ENCODE assay signal across 20 cellular contexts in the genomic region with DNA sequence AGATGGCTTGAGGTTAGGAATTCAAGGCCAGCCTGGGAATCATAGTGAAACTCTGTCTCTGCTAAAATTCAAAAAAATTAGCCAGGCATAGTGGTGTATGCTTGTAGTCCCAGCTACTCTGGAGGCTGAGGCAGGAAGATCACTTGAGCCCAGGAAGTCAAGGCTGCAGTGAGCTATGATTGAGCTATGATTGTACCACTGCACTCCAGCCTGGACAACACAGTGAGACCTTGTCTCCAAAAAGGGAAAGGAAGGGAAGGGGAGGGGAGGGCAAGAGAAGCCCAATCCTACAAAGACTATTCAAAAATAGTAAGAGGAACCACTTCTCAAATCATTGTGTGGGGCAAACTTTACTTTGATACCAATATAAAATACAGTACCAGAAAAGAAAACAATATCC. TPM values are rescaled to one million over a fixed set of nuclear protein-coding genes. Genes with fewer than 3 reads are reported as not detected.
A peak's percentile ranks its signal among the peaks of the same experiment; 100 is the strongest.
DNase-seq lines count a peak whose midpoint lies in the region; ATAC-seq and TF ChIP-seq lines count a peak whose summit lies in the region.
"Had no signal": no experiment of that assay in that cellular context is flagged by ENCODE, and none has a peak within 500 bp of the region (broad histone marks: within the 10 kb centered on the region; RNA-seq: fewer than 3 reads in every experiment).

No MANE protein-coding gene starts in this region.

- ATAC-seq in WTC11, result no peak
- ATAC-seq in central memory CD8-positive, alpha-beta T cell (replicated peaks; ENCODE audit: extremely low read depth, poor library complexity, severe bottlenecking), result no peak
- no peak for ATAC-seq in stimulated activated naive CD8-positive, alpha-beta T cell treated with anti-CD3 and anti-CD28 coated beads, Interleukin-15, amount 100 ng/mL, for 72 hours

- peaks cover 92% of the 10 kb centered on the region for H3K4me1 Mint-ChIP-seq in activated naive CD4-positive, alpha-beta T cell treated with anti-CD3 and anti-CD28 coated beads for 36 hours (ENCODE audit: low read depth)
- peaks cover 72% of the 10 kb centered on the region for H3K4me1 Mint-ChIP-seq in WTC11
- H3K4me1 Mint-ChIP-seq in central memory CD8-positive, alpha-beta T cell, result peaks cover 83% of the 10 kb centered on the region
- peaks cover 100% of the 10 kb centered on the region for H3K4me1 Mint-ChIP-seq in stimulated activated naive CD8-positive, alpha-beta T cell treated with anti-CD3 and anti-CD28 coated beads, Interleukin-15, amount 100 ng/mL, for 72 hours

- CTCF ChIA-PET in activated naive CD4-positive, alpha-beta T cell treated with anti-CD3 and anti-CD28 coated beads for 36 hours (lab: Charles Lee), result interaction anchor here (0.7 to 2.0 kb wide), 5 partner anchors 20 to 62 kb away, joined by 3 to 7 read pairs (median 5); no protein-coding TSS in a partner anchor
- CTCF ChIA-PET in WTC11 (lab: Charles Lee) (interaction anchor here (1.1 kb wide), 1 partner anchor 57 kb away, joined by 3 read pairs; no protein-coding TSS in a partner anchor), SK-N-SH (lab: Yijun Ruan, JAX) (no interaction called here)

- H2AFZ ChIP-seq in SK-N-SH (ENCODE audit: low read depth), result no peak overlapping the region
- H2AFZ ChIP-seq: GM23248 had no signal

- no peak for TF ChIP-seq CTCF in WTC11 (IDR thresholded peaks at IDR 0.05)
- no peak for TF ChIP-seq CTCF in SK-N-SH (IDR thresholded peaks at IDR 0.05)

- peaks cover 13% of the 10 kb centered on the region for H3K36me3 Mint-ChIP-seq in activated naive CD4-positive, alpha-beta T cell treated with anti-CD3 and anti-CD28 coated beads for 36 hours (ENCODE audit: low read depth)
- no peaks in the 10 kb centered on the region for H3K36me3 Mint-ChIP-seq in WTC11
- peaks cover 12% of the 10 kb centered on the region for H3K36me3 Mint-ChIP-seq in central memory CD8-positive, alpha-beta T cell (ENCODE audit: insufficient read depth)

- intact Hi-C loops in activated naive CD4-positive, alpha-beta T cell treated with anti-CD3 and anti-CD28 coated beads for 36 hours (cut with micrococcal nuclease), result loop anchor here (1.0 kb wide), 1 partner anchor 8 kb away; no protein-coding TSS in a partner anchor

- H3K27me3 Mint-ChIP-seq in activated naive CD4-positive, alpha-beta T cell treated with anti-CD3 and anti-CD28 coated beads for 36 hours (ENCODE audit: low read depth), result no peaks in the 10 kb centered on the region
- H3K27me3 Mint-ChIP-seq in WTC11 (ENCODE audit: low read depth), result no peaks in the 10 kb centered on the region
- no peaks in the 10 kb centered on the region for H3K27me3 Mint-ChIP-seq in central memory CD8-positive, alpha-beta T cell
- no peaks in the 10 kb centered on the region for H3K27me3 Mint-ChIP-seq in stimulated activated naive CD8-positive, alpha-beta T cell treated with anti-CD3 and anti-CD28 coated beads, Interleukin-15, amount 100 ng/mL, for 72 hours

- no peaks in the 10 kb centered on the region for H3K27me3 ChIP-seq in SK-N-SH (ENCODE audit: insufficient read depth)
- H3K27me3 ChIP-seq: colonic mucosa, uterus had no signal

- no peak for DNase-seq in activated naive CD4-positive, alpha-beta T cell treated with anti-CD3 and anti-CD28 coated beads for 36 hours
- DNase-seq in activated naive CD4-positive, alpha-beta T cell treated with anti-CD3 and anti-CD28 coated beads, Interleukin-2, amount 50 U/mL, for 16 hours, result no peak
- no peak for DNase-seq in WTC11 (ENCODE audit: low spot score)
- no peak for DNase-seq in central memory CD8-positive, alpha-beta T cell (ENCODE audit: low spot score in 2 of 2)
- DNase-seq in stimulated activated naive CD8-positive, alpha-beta T cell treated with anti-CD3 and anti-CD28 coated beads, Interleukin-15, amount 100 ng/mL, for 72 hours, result peak in 1 of 2 donors; percentile 8
- DNase-seq in NK-92 (lab: John Stamatoyannopoulos, UW; ENCODE audit: unreplicated experiment), result no peak
- DNase-seq in SK-N-SH, result no peak
- no peak for DNase-seq in NCI-H187 treated with DMSO at 0.1 percent for 48 hours (lab: John Stamatoyannopoulos, UW)
- DNase-seq: activated CD4-positive, alpha-beta T cell treated with anti-CD3 and anti-CD28 coated beads for 1 hour; activated effector memory CD4-positive, alpha-beta T cell treated with anti-CD3 and anti-CD28 coated beads, Interleukin-2, amount 50 U/mL, for 16 hours; Caco-2; colonic mucosa; GM23248; MV-4-11; NCI-H526; retina; SHP77 treated with DMSO at 0.1 percent for 48 hours; stimulated activated CD4-positive, alpha-beta T cell treated with anti-CD3 and anti-CD28 coated beads, Interleukin-15, amount 100 ng/mL, for 24 hours; uterus had no signal

- POLR2A ChIA-PET in WTC11 (lab: Charles Lee), result no interaction called here
- POLR2A ChIA-PET in SK-N-SH (lab: Yijun Ruan, JAX), result no interaction called here

- H3K9me3 Mint-ChIP-seq in activated naive CD4-positive, alpha-beta T cell treated with anti-CD3 and anti-CD28 coated beads for 36 hours, result no peaks in the 10 kb centered on the region
- H3K9me3 Mint-ChIP-seq in WTC11, result no peaks in the 10 kb centered on the region
- no peaks in the 10 kb centered on the region for H3K9me3 Mint-ChIP-seq in central memory CD8-positive, alpha-beta T cell
- peaks cover 0 to 4% of the 10 kb centered on the region in 2 donors for H3K9me3 Mint-ChIP-seq in stimulated activated naive CD8-positive, alpha-beta T cell treated with anti-CD3 and anti-CD28 coated beads, Interleukin-15, amount 100 ng/mL, for 72 hours

- TF ChIP-seq EP300 in SK-N-SH (IDR thresholded peaks at IDR 0.05; ENCODE audit: borderline replicate concordance in 1 of 2, low read depth in 1 of 2, low read length in 1 of 2), result no peak

- no peaks in the 10 kb centered on the region for H3K9me2 ChIP-seq in SK-N-SH

- H3K9ac ChIP-seq in SK-N-SH, result no peak overlapping the region
- H3K9ac ChIP-seq: GM23248 had no signal

- no peak overlapping the region for H3K4me3 Mint-ChIP-seq in activated naive CD4-positive, alpha-beta T cell treated with anti-CD3 and anti-CD28 coated beads for 36 hours
- no peak overlapping the region for H3K4me3 Mint-ChIP-seq in WTC11
- peak overlapping the region; percentile 12 for H3K4me3 Mint-ChIP-seq in central memory CD8-positive, alpha-beta T cell
- H3K4me3 Mint-ChIP-seq in stimulated activated naive CD8-positive, alpha-beta T cell treated with anti-CD3 and anti-CD28 coated beads, Interleukin-15, amount 100 ng/mL, for 72 hours, result peak overlapping the region; percentile 9 to 49
- H3K4me3 Mint-ChIP-seq: mesothelial cell of epicardium had no signal

- no peaks in the 10 kb centered on the region for H4K20me1 ChIP-seq in SK-N-SH (ENCODE audit: insufficient read depth)

- peak overlapping the region; percentile 28 for H3K27ac Mint-ChIP-seq in activated naive CD4-positive, alpha-beta T cell treated with anti-CD3 and anti-CD28 coated beads for 36 hours
- H3K27ac Mint-ChIP-seq in WTC11, result no peak overlapping the region
- no peak overlapping the region for H3K27ac Mint-ChIP-seq in central memory CD8-positive, alpha-beta T cell (ENCODE audit: low read depth)
- peak overlapping the region in 1 of 2 donors; percentile 27 for H3K27ac Mint-ChIP-seq in stimulated activated naive CD8-positive, alpha-beta T cell treated with anti-CD3 and anti-CD28 coated beads, Interleukin-15, amount 100 ng/mL, for 72 hours
- H3K27ac Mint-ChIP-seq: mesothelial cell of epicardium had no signal

- no peak for TF ChIP-seq RAD21 in SK-N-SH (IDR thresholded peaks at IDR 0.05; ENCODE audit: low read length)

- H3K4me1 ChIP-seq in SK-N-SH (ENCODE audit: control insufficient read depth in 1 of 2, insufficient read depth in 2 of 2, low read depth in 1 of 2, low read length in 1 of 2), result peaks cover 0 to 22% of the 10 kb centered on the region in 2 experiments; a peak in 1 of 4 replicates
- H3K4me1 ChIP-seq: Caco-2, colonic mucosa, uterus had no signal

- no peaks in the 10 kb centered on the region for H3K79me2 ChIP-seq in SK-N-SH (ENCODE audit: insufficient read depth)

- no peaks in the 10 kb centered on the region for H3K36me3 ChIP-seq in SK-N-SH (replicated peaks in 1 of 2; ENCODE audit: control insufficient read depth in 1 of 2, insufficient read depth in 2 of 2, low read length in 1 of 2)
- H3K36me3 ChIP-seq: colonic mucosa, uterus had no signal

- no peak overlapping the region for H3K4me3 ChIP-seq in SK-N-SH (ENCODE audit: low read depth in 2 of 2, low read length in 1 of 2)
- H3K4me3 ChIP-seq: colonic mucosa, GM23248, uterus had no signal

- H3K9me3 ChIP-seq in SK-N-SH, result no peaks in the 10 kb centered on the region
- H3K9me3 ChIP-seq: Caco-2, colonic mucosa had no signal

- no peak overlapping the region for H3K27ac ChIP-seq in SK-N-SH (ENCODE audit: low read depth in 2 of 2, low read length in 1 of 2)
- H3K27ac ChIP-seq: colonic mucosa, GM23248, uterus had no signal

- no peak overlapping the region for H3K4me2 ChIP-seq in SK-N-SH

- H3F3A ChIP-seq in SK-N-SH (replicated peaks; ENCODE audit: insufficient read depth), result no peaks in the 10 kb centered on the region

TF ChIP-seq in WTC11, 78 proteins besides CTCF, POLR2A, EP300 and RAD21:
- TF ChIP-seq ZNF263 (CRISPR knock-in tag; IDR thresholded peaks at IDR 0.05; ENCODE audit: low read depth) (no peak), ZNF121 (CRISPR knock-in tag; IDR thresholded peaks at IDR 0.05) (peak; percentile 94)

TF ChIP-seq in SK-N-SH, 30 proteins besides CTCF, POLR2A, EP300 and RAD21:
- no peak for TF ChIP-seq FOXM1 (IDR thresholded peaks at IDR 0.05; ENCODE audit: low read depth)
- no peak for TF ChIP-seq FOXJ3 (CRISPR knock-in tag; IDR thresholded peaks at IDR 0.05)
- no peak for TF ChIP-seq TCF12 (IDR thresholded peaks at IDR 0.05)
- TF ChIP-seq FOSL2 (IDR thresholded peaks at IDR 0.05; ENCODE audit: borderline replicate concordance, low read depth), result no peak
- TF ChIP-seq SMC3 (IDR thresholded peaks at IDR 0.05; ENCODE audit: low read depth, low read length), result no peak
- TF ChIP-seq TEAD4 (IDR thresholded peaks at IDR 0.05; ENCODE audit: borderline replicate concordance, insufficient read depth), result no peak
- TF ChIP-seq RXRA (IDR thresholded peaks at IDR 0.05; ENCODE audit: borderline replicate concordance, low read depth), result no peak
- TF ChIP-seq ELF1 (IDR thresholded peaks at IDR 0.05), result no peak
- no peak for TF ChIP-seq GATA2 (CRISPR knock-in tag; IDR thresholded peaks at IDR 0.05)
- TF ChIP-seq RFX5 (IDR thresholded peaks at IDR 0.05; ENCODE audit: low read length), result no peak
- no peak for TF ChIP-seq MEF2A (IDR thresholded peaks at IDR 0.05; ENCODE audit: borderline replicate concordance, low read depth)
- TF ChIP-seq RCOR1 (IDR thresholded peaks at IDR 0.05; ENCODE audit: low read length), result no peak
- no peak for TF ChIP-seq CHD2 (IDR thresholded peaks at IDR 0.05; ENCODE audit: low read length, partially characterized antibody)

RNA-seq across cellular contexts. Expression of gene SEMA4D, which starts 11.2 kb away (rescaled TPM):
- 100 to 1,000 TPM; 156 to 160 TPM for total RNA-seq in activated naive CD4-positive, alpha-beta T cell treated with anti-CD3 and anti-CD28 coated beads for 36 hours
- 60.5 to 67.8 TPM (median 65.2 TPM) in 3 replicates for total RNA-seq in WTC11 (2021)
- polyA plus RNA-seq in SK-N-SH (2012; rRNA removed), result 2.1 and 4.8 TPM in 2 replicates
- 2.4 and 3.7 TPM in 2 replicates for polyA plus RNA-seq in SK-N-SH (2012; cell fraction: cytosol; rRNA removed)
- polyA plus RNA-seq in SK-N-SH (2012; cell fraction: nucleus; rRNA removed), result 12.9 and 17.9 TPM in 2 replicates

Comparison
In these comparisons a context has a peak if more than half of its experiments do, and no peak if none do; other contexts are left out.
1. H3K4me3 Mint-ChIP-seq: peak in central memory CD8-positive, alpha-beta T cell (single experiment) and stimulated activated naive CD8-positive, alpha-beta T cell treated with anti-CD3 and anti-CD28 coated beads, Interleukin-15, amount 100 ng/mL, for 72 hours (2 of 2); none in activated naive CD4-positive, alpha-beta T cell treated with anti-CD3 and anti-CD28 coated beads for 36 hours (single experiment) and WTC11 (single experiment).